ENCODE assay signal across 1 cellular context in the genomic region with DNA sequence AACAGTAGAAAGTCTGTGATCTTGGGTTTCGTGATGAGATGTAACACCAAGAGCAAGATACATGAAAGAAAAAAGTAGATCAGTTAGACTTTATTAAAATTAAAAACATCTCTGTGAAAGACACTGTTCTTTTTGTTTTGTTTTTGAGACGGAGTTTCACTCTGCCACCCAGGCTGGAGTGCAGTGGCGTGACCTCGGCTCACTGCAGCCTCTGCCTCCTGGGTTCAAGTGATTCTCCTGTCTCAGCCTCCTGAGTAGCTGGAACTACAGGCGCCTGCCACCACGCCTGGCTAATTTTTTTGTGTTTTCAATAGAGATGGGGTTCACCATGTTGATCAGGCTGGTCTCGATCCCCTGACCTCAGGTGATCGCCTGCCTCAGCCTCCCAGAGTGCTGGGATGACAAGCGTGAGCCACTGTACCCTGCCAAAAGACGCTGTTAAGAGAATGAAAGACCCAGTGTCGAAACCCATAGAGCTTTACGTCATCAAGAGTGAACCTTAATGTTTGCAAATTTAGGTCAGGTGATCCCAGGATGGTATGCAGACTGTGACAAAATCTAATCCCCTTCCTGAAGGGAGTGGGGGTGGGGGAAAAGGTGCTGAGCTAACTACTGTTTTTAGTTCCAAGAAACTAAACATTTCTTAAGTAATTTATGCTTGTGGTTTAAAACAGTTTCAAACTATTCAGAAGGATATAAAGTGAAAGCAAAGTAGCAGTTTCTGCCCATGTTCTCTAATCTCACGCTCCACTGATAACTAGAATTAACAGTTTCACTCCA.
TF ChIP-seq lines count a peak whose summit lies in the region.

No MANE protein-coding gene starts in this region.

TF ChIP-seq in H1, 55 proteins besides CTCF, POLR2A, EP300 and RAD21:
- no peak for TF ChIP-seq CTBP2 (IDR thresholded peaks at IDR 0.05; ENCODE audit: borderline replicate concordance, insufficient read depth, insufficient read length, low read length)
- no peak for TF ChIP-seq NANOG (IDR thresholded peaks at IDR 0.05; ENCODE audit: insufficient read depth, low read depth, low read length, poor library complexity, severe bottlenecking)
- no peak for TF ChIP-seq CEBPB (IDR thresholded peaks at IDR 0.05; ENCODE audit: low read depth, low read length)
- no peak for TF ChIP-seq CBX5 (IDR thresholded peaks at IDR 0.05; ENCODE audit: low read depth, low read length)
TF ChIP-seq in H1: peak in this region for 0.
